In genomic region chr2:42055573-42056514, GRCh38 we compare ENCODE assay signal across 1 cellular context.
TF ChIP-seq lines count a peak whose summit lies in the region.

No MANE protein-coding gene starts in this region.

TF ChIP-seq in HepG2, 621 proteins besides CTCF, POLR2A, EP300 and RAD21 (continued from another document and continues in another):
- no peak; the same call in 1 of the 2 replicates for TF ChIP-seq GMEB1 (CRISPR knock-in tag; IDR thresholded peaks at IDR 0.05; ENCODE audit: borderline replicate concordance)
- no peak for TF ChIP-seq ZNF333 (CRISPR knock-in tag; IDR thresholded peaks at IDR 0.05; ENCODE audit: borderline replicate concordance)
- TF ChIP-seq GATAD2A (CRISPR knock-in tag; IDR thresholded peaks at IDR 0.05): peak; percentile 97
- TF ChIP-seq SALL2 (CRISPR knock-in tag; IDR thresholded peaks at IDR 0.05): no peak
- peak; percentile 60; the same call in 1 of the 2 replicates for TF ChIP-seq MYPOP (CRISPR knock-in tag; IDR thresholded peaks at IDR 0.05)
- TF ChIP-seq HDAC6 (IDR thresholded peaks at IDR 0.05; ENCODE audit: low read depth, low read length): no peak
- TF ChIP-seq AGO1 (IDR thresholded peaks at IDR 0.05; ENCODE audit: low read depth, low read length, poor library complexity, severe bottlenecking): no peak
- TF ChIP-seq RFX5 (IDR thresholded peaks at IDR 0.05; ENCODE audit: low read depth, low read length): no peak
- no peak for TF ChIP-seq NFRKB (IDR thresholded peaks at IDR 0.05)
- no peak for TF ChIP-seq CENPX (CRISPR knock-in tag; IDR thresholded peaks at IDR 0.05)
- TF ChIP-seq REST (IDR thresholded peaks at IDR 0.05; ENCODE audit: borderline replicate concordance in 1 of 2, low read depth in 1 of 2, low read length in 2 of 2): peak in 1 of 2 experiments; percentile 57; a peak in 1 of 4 replicates
- TF ChIP-seq SNAPC5 (CRISPR knock-in tag; IDR thresholded peaks at IDR 0.05; ENCODE audit: borderline replicate concordance): no peak
- no peak for TF ChIP-seq ZNF343 (CRISPR knock-in tag; IDR thresholded peaks at IDR 0.05)
- no peak for TF ChIP-seq ZBTB8A (CRISPR knock-in tag; IDR thresholded peaks at IDR 0.05; ENCODE audit: borderline replicate concordance, low read depth)
- TF ChIP-seq ZNF34 (CRISPR knock-in tag; IDR thresholded peaks at IDR 0.05; ENCODE audit: borderline replicate concordance): no peak
- TF ChIP-seq PLRG1 (conservative IDR thresholded peaks at IDR 0.05): no peak
- TF ChIP-seq MTF1 (CRISPR knock-in tag; IDR thresholded peaks at IDR 0.05): no peak
- TF ChIP-seq SRSF9 (IDR thresholded peaks at IDR 0.05; ENCODE audit: borderline replicate concordance, insufficient read depth, low read depth, low read length, poor library complexity, severe bottlenecking): no peak
- peak; percentile 73 for TF ChIP-seq HNF1A (IDR thresholded peaks at IDR 0.05; ENCODE audit: low read depth)
- TF ChIP-seq HNF1A (CRISPR knock-in tag; IDR thresholded peaks at IDR 0.05; ENCODE audit: borderline replicate concordance): peak; percentile 94
- no peak for TF ChIP-seq RARG (CRISPR knock-in tag; IDR thresholded peaks at IDR 0.05; ENCODE audit: low read depth)
- TF ChIP-seq ZNF616 (CRISPR knock-in tag; IDR thresholded peaks at IDR 0.05; ENCODE audit: low read depth): no peak
- TF ChIP-seq ZNF850 (CRISPR knock-in tag; conservative IDR thresholded peaks at IDR 0.05): no peak
- no peak for TF ChIP-seq SYNCRIP (IDR thresholded peaks at IDR 0.05; ENCODE audit: insufficient read depth, low read depth, low read length)
- TF ChIP-seq ZNF878 (CRISPR knock-in tag; IDR thresholded peaks at IDR 0.05): peak; percentile 63; the same call in 1 of the 2 replicates
- no peak; the same call in 1 of the 2 replicates for TF ChIP-seq ZFP91 (CRISPR knock-in tag; IDR thresholded peaks at IDR 0.05; ENCODE audit: borderline replicate concordance)
- TF ChIP-seq IRX3 (CRISPR knock-in tag; IDR thresholded peaks at IDR 0.05; ENCODE audit: borderline replicate concordance, low read depth): peak; percentile 19; the same call in 1 of the 2 replicates
- TF ChIP-seq ZSCAN5A (CRISPR knock-in tag; IDR thresholded peaks at IDR 0.05; ENCODE audit: borderline replicate concordance): no peak
- no peak for TF ChIP-seq ZBTB14 (CRISPR knock-in tag; IDR thresholded peaks at IDR 0.05)
- TF ChIP-seq ZNF710 (CRISPR knock-in tag; IDR thresholded peaks at IDR 0.05; ENCODE audit: borderline replicate concordance): peak; percentile 81; the same call in 1 of the 2 replicates
- TF ChIP-seq TEAD2 (CRISPR knock-in tag; IDR thresholded peaks at IDR 0.05): no peak
- TF ChIP-seq IRF1 (CRISPR knock-in tag; IDR thresholded peaks at IDR 0.05; ENCODE audit: low read depth): 0 out of 2 replicates have a peak, but pooled peaks have one; percentile 10
- TF ChIP-seq BHLHE40 (IDR thresholded peaks at IDR 0.05; ENCODE audit: low read length): no peak
- TF ChIP-seq ZNF780A (CRISPR knock-in tag; IDR thresholded peaks at IDR 0.05): no peak
- TF ChIP-seq FOXM1 (CRISPR knock-in tag; IDR thresholded peaks at IDR 0.05): no peak
- TF ChIP-seq RELA (CRISPR knock-in tag; IDR thresholded peaks at IDR 0.05): no peak; the same call in 1 of the 2 replicates
- peak; percentile 77 for TF ChIP-seq XRCC5 (optimal IDR thresholded peaks at IDR 0.05; ENCODE audit: low read length)
- 0 out of 2 replicates have a peak, but pooled peaks have one; percentile 42 for TF ChIP-seq NAIF1 (CRISPR knock-in tag; IDR thresholded peaks at IDR 0.05; ENCODE audit: borderline replicate concordance)
- peak; percentile 79 for TF ChIP-seq RXRA (CRISPR knock-in tag; IDR thresholded peaks at IDR 0.05)
- TF ChIP-seq MYNN (CRISPR knock-in tag; IDR thresholded peaks at IDR 0.05; ENCODE audit: low read depth): 0 out of 2 replicates have a peak, but pooled peaks have one; percentile 39
- no peak for TF ChIP-seq CSRNP2 (CRISPR knock-in tag; conservative IDR thresholded peaks at IDR 0.05; ENCODE audit: low read depth)
- TF ChIP-seq GABPA (IDR thresholded peaks at IDR 0.05; ENCODE audit: low read depth, low read length): no peak
- TF ChIP-seq GABPA (CRISPR knock-in tag; IDR thresholded peaks at IDR 0.05; ENCODE audit: low read depth): no peak
